19 cellular contexts compared by ENCODE assay signal in the genomic region with DNA sequence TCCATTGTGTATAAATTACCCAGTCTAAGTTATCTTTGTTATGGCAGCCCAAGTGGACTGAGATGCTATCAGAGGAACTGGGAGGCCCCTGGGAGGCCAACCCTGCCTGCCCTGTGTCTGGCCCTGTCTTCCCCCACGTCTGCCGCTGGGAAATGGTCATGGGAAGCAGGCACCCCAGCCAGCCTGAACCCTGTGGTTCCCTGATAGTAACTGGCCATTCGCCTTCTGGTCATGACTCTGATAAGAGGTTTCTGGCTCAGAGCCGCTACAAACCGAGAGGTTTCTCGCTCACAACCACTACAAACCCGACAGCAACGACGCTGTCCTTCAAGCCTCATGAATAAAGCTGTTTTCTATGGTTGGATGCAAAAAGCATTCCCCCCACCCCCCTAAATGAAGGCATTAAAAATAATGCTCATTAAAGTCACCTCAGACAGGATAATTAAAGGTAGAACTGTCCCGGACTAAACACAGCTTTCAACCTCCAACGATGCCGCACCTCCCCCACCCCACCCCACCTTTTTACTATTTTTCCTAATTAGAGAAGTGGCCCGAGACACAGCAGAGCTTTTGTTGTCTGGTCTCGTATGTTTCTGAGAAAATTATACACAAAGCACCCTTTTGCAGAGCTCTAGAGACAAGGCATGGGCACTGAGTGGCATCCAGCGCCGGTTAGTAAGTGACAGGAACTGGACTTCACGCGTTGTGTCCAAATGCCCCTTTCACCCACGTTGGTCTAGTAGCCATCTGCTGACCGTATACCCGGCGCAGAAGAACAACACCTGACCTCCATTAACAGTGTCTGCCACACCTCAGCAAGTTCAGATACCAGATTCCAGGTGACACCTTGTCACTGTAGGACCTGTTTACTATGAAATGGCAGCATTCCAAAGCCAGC.
A peak's percentile ranks its signal among the peaks of the same experiment; 100 is the strongest.
DNase-seq lines count a peak whose midpoint lies in the region; ATAC-seq and TF ChIP-seq lines count a peak whose summit lies in the region.
"Had no signal": no experiment of that assay in that cellular context is flagged by ENCODE, and none has a peak within 500 bp of the region (broad histone marks: within the 10 kb centered on the region; RNA-seq: fewer than 3 reads in every experiment).

No MANE protein-coding gene starts in this region.

- no peaks in the 10 kb centered on the region for H3K79me2 ChIP-seq in neural progenitor cell (ENCODE audit: low read depth)
- H3K79me2 ChIP-seq in PC-3 (ENCODE audit: low read length) = no peaks in the 10 kb centered on the region

- POLR2A ChIA-PET in PC-3 (lab: Charles Lee; ENCODE audit: unreplicated experiment) = interaction anchor here (0.6 kb wide), 1 partner anchor 228 kb away, joined by 3 read pairs; no protein-coding TSS in a partner anchor

- H3K27me3 ChIP-seq in heart left ventricle (peaks cover 0 to 10% (median 0%) of the 10 kb centered on the region in 9 donors), neural progenitor cell (no peaks in the 10 kb centered on the region), PC-3 (ENCODE audit: low read length) (peaks cover 39% of the 10 kb centered on the region)

- BruUV-seq in PC-3 (replicated peaks; lab: Mats Ljungman, UMichigan) = no TSS peak

- H3K4me2 ChIP-seq in neural progenitor cell (no peak overlapping the region), PC-3 (ENCODE audit: low read length) (no peak overlapping the region)

- peak overlapping the region in 2 of 7 donors; percentile 9 to 48 for H3K27ac Mint-ChIP-seq in CD14-positive monocyte
- peak overlapping the region; percentile 83 for H3K27ac Mint-ChIP-seq in neural progenitor cell
- H3K27ac Mint-ChIP-seq: activated naive CD8-positive, alpha-beta T cell treated with anti-CD3 and anti-CD28 coated beads for 36 hours; CD8-positive, alpha-beta T cell; stimulated activated naive CD8-positive, alpha-beta T cell treated with anti-CD3 and anti-CD28 coated beads, Interleukin-15, amount 100 ng/mL, for 72 hours had no signal

- H3K9me3 Mint-ChIP-seq in CD14-positive monocyte = no peaks in the 10 kb centered on the region
- peaks cover 2% of the 10 kb centered on the region for H3K9me3 Mint-ChIP-seq in neural progenitor cell
- H3K9me3 Mint-ChIP-seq: activated naive CD8-positive, alpha-beta T cell treated with anti-CD3 and anti-CD28 coated beads for 36 hours; activated T-cell treated with anti-CD3 and anti-CD28 coated beads, Interleukin-2, amount 50 U/mL, for 4 hours; CD8-positive, alpha-beta T cell; stimulated activated naive CD8-positive, alpha-beta T cell treated with anti-CD3 and anti-CD28 coated beads, Interleukin-15, amount 100 ng/mL, for 72 hours had no signal

- TF ChIP-seq POLR2A in heart left ventricle (IDR thresholded peaks at IDR 0.05) = no peak

- CTCF ChIA-PET in PC-3 (lab: Charles Lee) = no interaction called here

- peaks cover 0 to 5% (median 0%) of the 10 kb centered on the region in 12 donors for H3K9me3 ChIP-seq in heart left ventricle
- H3K9me3 ChIP-seq in neural progenitor cell (ENCODE audit: low read depth) = no peaks in the 10 kb centered on the region
- no peaks in the 10 kb centered on the region for H3K9me3 ChIP-seq in PC-3 (ENCODE audit: low read length)

- H3K27ac ChIP-seq in heart left ventricle (peak overlapping the region in 5 of 12 donors; percentile 4 to 39 (median 14)), neural progenitor cell (no peak overlapping the region), PC-3 (ENCODE audit: low read length) (no peak overlapping the region)
- H3K27ac ChIP-seq: GM23248 had no signal

- H3K4me3 ChIP-seq in heart left ventricle (no peak overlapping the region), neural progenitor cell (no peak overlapping the region), PC-3 (ENCODE audit: low read length) (no peak overlapping the region)
- H3K4me3 ChIP-seq: GM23248 had no signal

- TF ChIP-seq CTCF in CD14-positive monocyte (IDR thresholded peaks at IDR 0.05) (no peak), heart left ventricle (IDR thresholded peaks at IDR 0.05) (no peak), neural progenitor cell (IDR thresholded peaks at IDR 0.05) (no peak), PC-3 (conservative IDR thresholded peaks at IDR 0.05; ENCODE audit: low read depth, low read length) (no peak)

- H4K20me1 ChIP-seq in neural progenitor cell (ENCODE audit: low read depth) = no peaks in the 10 kb centered on the region
- H4K20me1 ChIP-seq in PC-3 (ENCODE audit: low read length) = no peaks in the 10 kb centered on the region

- no peak for DNase-seq in CD14-positive monocyte (ENCODE audit: low spot score)
- peak in 3 of 5 donors; percentile 40 to 65 (median 48) for DNase-seq in heart left ventricle
- DNase-seq in neural progenitor cell (ENCODE audit: low spot score) = no peak
- no peak for DNase-seq in PC-3
- no peak for DNase-seq in activated CD4-positive, alpha-beta T cell treated with anti-CD3 and anti-CD28 coated beads, Interleukin-2, amount 50 U/mL, for 4 hours
- no peak for DNase-seq in NCI-H748 (lab: John Stamatoyannopoulos, UW; ENCODE audit: unreplicated experiment)
- DNase-seq in DMS 273 treated with DMSO at 0.1 percent for 48 hours (lab: John Stamatoyannopoulos, UW) = no peak
- DNase-seq: ACHN; activated CD4-positive, alpha-beta T cell treated with anti-CD3 and anti-CD28 coated beads, Interleukin-2, amount 50 U/mL, for 1 hour; activated naive CD8-positive, alpha-beta T cell treated with anti-CD3 and anti-CD28 coated beads for 36 hours; activated T-cell treated with anti-CD3 and anti-CD28 coated beads, Interleukin-2, amount 50 U/mL, for 4 hours; CD8-positive, alpha-beta T cell; GM23248; hypothalamus; NCI-H146; SIG-M5; stimulated activated CD4-positive, alpha-beta T cell treated with anti-CD3 and anti-CD28 coated beads, Interleukin-15, amount 100 ng/mL, for 24 hours; stimulated activated naive CD8-positive, alpha-beta T cell treated with anti-CD3 and anti-CD28 coated beads, Interleukin-15, amount 100 ng/mL, for 72 hours had no signal

- H3K27me3 Mint-ChIP-seq in CD14-positive monocyte (ENCODE audit: low read depth in 3 of 3) (peaks cover 3 to 12% (median 6%) of the 10 kb centered on the region in 3 donors), neural progenitor cell (ENCODE audit: insufficient read depth, low read depth) (peaks cover 2% of the 10 kb centered on the region)

- H3K9ac ChIP-seq in neural progenitor cell (no peak overlapping the region), PC-3 (ENCODE audit: low read length) (no peak overlapping the region)
- H3K9ac ChIP-seq: GM23248 had no signal

- no peak overlapping the region for H2AFZ ChIP-seq in neural progenitor cell (replicated peaks)
- H2AFZ ChIP-seq in PC-3 (ENCODE audit: low read length) = no peak overlapping the region
- H2AFZ ChIP-seq: GM23248 had no signal

- H3K9me2 ChIP-seq in PC-3 (replicated peaks; ENCODE audit: low read length) = no peaks in the 10 kb centered on the region

- 33 to 49% (median 38%) methylated on average over 22 of the region's 22 CpGs for WGBS in heart left ventricle, 4 donors

- intact Hi-C loops in CD14-positive monocyte (cut with micrococcal nuclease) = no loop called here
- intact Hi-C loops in heart left ventricle (cut with DNase I) = loop anchor here in 2 of 10 donors (10.0 kb wide), 2 partner anchors 95 to 165 kb away; no protein-coding TSS in a partner anchor
- intact Hi-C loops in PC-3 (cut with micrococcal nuclease) = no loop called here

- H3K4me1 ChIP-seq in heart left ventricle = peaks cover 0 to 11% (median 0%) of the 10 kb centered on the region in 12 donors
- no peaks in the 10 kb centered on the region for H3K4me1 ChIP-seq in neural progenitor cell
- no peaks in the 10 kb centered on the region for H3K4me1 ChIP-seq in PC-3 (ENCODE audit: insufficient read depth, low read length)

- H3K36me3 Mint-ChIP-seq in CD14-positive monocyte = no peaks in the 10 kb centered on the region
- H3K36me3 Mint-ChIP-seq in neural progenitor cell = no peaks in the 10 kb centered on the region
- H3K36me3 Mint-ChIP-seq: activated naive CD8-positive, alpha-beta T cell treated with anti-CD3 and anti-CD28 coated beads for 36 hours; CD8-positive, alpha-beta T cell had no signal

- peak; percentile 48; the same call in 1 of the 3 replicates for ATAC-seq in SK-N-SH treated with all-trans-retinoic acid at 6 μM for 48 hours
- ATAC-seq in heart left ventricle = peak; percentile 88 to 94 (median 92)
- no peak for ATAC-seq in PC-3
- ATAC-seq: activated T-cell treated with anti-CD3 and anti-CD28 coated beads, Interleukin-2, amount 50 U/mL, for 4 hours; CD8-positive, alpha-beta T cell; stimulated activated naive CD8-positive, alpha-beta T cell treated with anti-CD3 and anti-CD28 coated beads, Interleukin-15, amount 100 ng/mL, for 72 hours had no signal

- H3K4me3 Mint-ChIP-seq in CD14-positive monocyte (peak overlapping the region; percentile 67 to 77), neural progenitor cell (no peak overlapping the region)
- H3K4me3 Mint-ChIP-seq: activated naive CD8-positive, alpha-beta T cell treated with anti-CD3 and anti-CD28 coated beads for 36 hours; activated T-cell treated with anti-CD3 and anti-CD28 coated beads, Interleukin-2, amount 50 U/mL, for 4 hours; CD8-positive, alpha-beta T cell; stimulated activated naive CD8-positive, alpha-beta T cell treated with anti-CD3 and anti-CD28 coated beads, Interleukin-15, amount 100 ng/mL, for 72 hours had no signal

- H3K4me1 Mint-ChIP-seq in CD14-positive monocyte = peaks cover 19% of the 10 kb centered on the region
- peaks cover 15% of the 10 kb centered on the region for H3K4me1 Mint-ChIP-seq in neural progenitor cell
- H3K4me1 Mint-ChIP-seq: activated naive CD8-positive, alpha-beta T cell treated with anti-CD3 and anti-CD28 coated beads for 36 hours; stimulated activated naive CD8-positive, alpha-beta T cell treated with anti-CD3 and anti-CD28 coated beads, Interleukin-15, amount 100 ng/mL, for 72 hours had no signal

- H3F3A ChIP-seq in neural progenitor cell (ENCODE audit: low read depth) (no peaks in the 10 kb centered on the region), PC-3 (ENCODE audit: low read length, unreplicated experiment) (no peaks in the 10 kb centered on the region)

- H3K36me3 ChIP-seq in heart left ventricle (no peaks in the 10 kb centered on the region), neural progenitor cell (no peaks in the 10 kb centered on the region), PC-3 (ENCODE audit: low read depth, low read length) (no peaks in the 10 kb centered on the region)

TF ChIP-seq in SK-N-SH treated with all-trans-retinoic acid at 6 μM for 48 hours, 23 proteins besides CTCF, POLR2A, EP300 and RAD21 (continues in another document):
- no peak for TF ChIP-seq ESRRG (CRISPR knock-in tag; IDR thresholded peaks at IDR 0.05)

Comparison
In these comparisons a context has a peak if more than half of its experiments do, and no peak if none do; other contexts are left out.
1. DNase-seq: peak in heart left ventricle (3 of 5); none in CD14-positive monocyte (single experiment), neural progenitor cell (single experiment), PC-3 (single experiment), activated CD4-positive, alpha-beta T cell treated with anti-CD3 and anti-CD28 coated beads, Interleukin-2, amount 50 U/mL, for 4 hours (0 of 2), NCI-H748 (single experiment) and DMS 273 treated with DMSO at 0.1 percent for 48 hours (single experiment).